In genomic region chr12:337039-337438, GRCh38 we compare ENCODE assay signal across 18 cellular contexts. TPM values are rescaled to one million over a fixed set of nuclear protein-coding genes. Genes with fewer than 3 reads are reported as not detected.
DNase-seq lines count a peak whose midpoint lies in the region; ATAC-seq and TF ChIP-seq lines count a peak whose summit lies in the region.
"Had no signal": no experiment of that assay in that cellular context is flagged by ENCODE, and none has a peak within 500 bp of the region (broad histone marks: within the 10 kb centered on the region; RNA-seq: fewer than 3 reads in every experiment).

No MANE protein-coding gene starts in this region.

- no peaks in the 10 kb centered on the region for H3K27me3 Mint-ChIP-seq in activated CD4-positive, alpha-beta T cell treated with anti-CD3 and anti-CD28 coated beads, Interleukin-2, amount 10 ng/mL, durations not matched to agents 24 days and 14 days
- no peaks in the 10 kb centered on the region for H3K27me3 Mint-ChIP-seq in CD4-positive, alpha-beta T cell
- no peaks in the 10 kb centered on the region for H3K27me3 Mint-ChIP-seq in effector memory CD8-positive, alpha-beta T cell

- peaks cover 4% of the 10 kb centered on the region; the same call in 1 of the 2 replicates for H3K9me2 ChIP-seq in GM23248 (ENCODE audit: insufficient read depth)

- no peak overlapping the region for H3K4me2 ChIP-seq in GM23248 (ENCODE audit: unreplicated experiment)

- no peak overlapping the region for H3K27ac ChIP-seq in CD4-positive, alpha-beta T cell (ENCODE audit: low read depth, low read length)
- H3K27ac ChIP-seq in prostate gland (peak overlapping the region; percentile 24 to 45), GM23248 (no peak overlapping the region)

- H3K4me3 ChIP-seq in prostate gland (no peak overlapping the region), GM23248 (no peak overlapping the region)

- no peaks in the 10 kb centered on the region for H3K27me3 ChIP-seq in CD4-positive, alpha-beta T cell (ENCODE audit: control insufficient read depth, insufficient read depth, low read length)
- H3K27me3 ChIP-seq in prostate gland (replicated peaks; ENCODE audit: insufficient read depth) (no peaks in the 10 kb centered on the region), GM23248 (replicated peaks; ENCODE audit: insufficient read depth) (no peaks in the 10 kb centered on the region)

- TF ChIP-seq CTCF in CD4-positive, alpha-beta T cell (IDR thresholded peaks at IDR 0.05), result no peak
- TF ChIP-seq CTCF in prostate gland (IDR thresholded peaks at IDR 0.05), result no peak

- no peak for ATAC-seq in CD4-positive, alpha-beta T cell (ENCODE audit: poor library complexity)
- no peak for ATAC-seq in effector memory CD8-positive, alpha-beta T cell (replicated peaks)

- H3K9me3 ChIP-seq in CD4-positive, alpha-beta T cell (ENCODE audit: control insufficient read depth, low read length), result no peaks in the 10 kb centered on the region
- H3K9me3 ChIP-seq in prostate gland (no peaks in the 10 kb centered on the region), GM23248 (ENCODE audit: low read depth) (no peaks in the 10 kb centered on the region)

- H3K4me1 Mint-ChIP-seq in activated CD4-positive, alpha-beta T cell treated with anti-CD3 and anti-CD28 coated beads, Interleukin-2, amount 10 ng/mL, durations not matched to agents 24 days and 14 days, result peaks cover 3% of the 10 kb centered on the region
- peaks cover 34% of the 10 kb centered on the region for H3K4me1 Mint-ChIP-seq in CD4-positive, alpha-beta T cell (ENCODE audit: low read depth)
- peaks cover 10 to 41% of the 10 kb centered on the region in 2 donors for H3K4me1 Mint-ChIP-seq in effector memory CD8-positive, alpha-beta T cell (ENCODE audit: low read depth in 2 of 2)

- H3K27ac Mint-ChIP-seq in activated CD4-positive, alpha-beta T cell treated with anti-CD3 and anti-CD28 coated beads, Interleukin-2, amount 10 ng/mL, durations not matched to agents 24 days and 14 days, result peak overlapping the region; percentile 40
- H3K27ac Mint-ChIP-seq in CD4-positive, alpha-beta T cell, result peak overlapping the region; percentile 28
- H3K27ac Mint-ChIP-seq in effector memory CD8-positive, alpha-beta T cell, result peak overlapping the region; percentile 8 to 29

- in situ Hi-C loops in GM23248 (cut with MboI), result no loop called here

- H3K4me3 Mint-ChIP-seq in activated CD4-positive, alpha-beta T cell treated with anti-CD3 and anti-CD28 coated beads, Interleukin-2, amount 10 ng/mL, durations not matched to agents 24 days and 14 days, result no peak overlapping the region
- no peak overlapping the region for H3K4me3 Mint-ChIP-seq in CD4-positive, alpha-beta T cell
- no peak overlapping the region for H3K4me3 Mint-ChIP-seq in effector memory CD8-positive, alpha-beta T cell

- POLR2A ChIA-PET in CD4-positive, alpha-beta T cell (lab: Charles Lee), result no interaction called here

- H4K20me1 ChIP-seq in GM23248 (ENCODE audit: insufficient read depth), result no peaks in the 10 kb centered on the region; the same call in 1 of the 2 replicates

- 66% methylated on average over 6 of the region's 6 CpGs for WGBS in prostate gland
- WGBS in GM23248 (ENCODE audit: low coverage in 1 of 2, low lambda C conversion rate in 2 of 2, missing lambda C conversion rate in 2 of 2), 2 experiments, result 89 to 95% methylated on average over 6 of the region's 6 CpGs

- no peak overlapping the region for H3K9ac ChIP-seq in GM23248

- H3K36me3 Mint-ChIP-seq in activated CD4-positive, alpha-beta T cell treated with anti-CD3 and anti-CD28 coated beads, Interleukin-2, amount 10 ng/mL, durations not matched to agents 24 days and 14 days (ENCODE audit: low read depth), result peaks cover 64% of the 10 kb centered on the region
- peaks cover 90% of the 10 kb centered on the region for H3K36me3 Mint-ChIP-seq in CD4-positive, alpha-beta T cell (ENCODE audit: low read depth)
- H3K36me3 Mint-ChIP-seq in effector memory CD8-positive, alpha-beta T cell (ENCODE audit: insufficient read depth), result peaks cover 74% of the 10 kb centered on the region

- TF ChIP-seq POLR2A in prostate gland (IDR thresholded peaks at IDR 0.05), result no peak

- H2AFZ ChIP-seq in GM23248, result no peak overlapping the region

- intact Hi-C loops in activated CD4-positive, alpha-beta T cell treated with anti-CD3 and anti-CD28 coated beads, Interleukin-2, amount 10 ng/mL, durations not matched to agents 24 days and 14 days (cut with micrococcal nuclease), result no loop called here
- intact Hi-C loops in CD4-positive, alpha-beta T cell (cut with DNase I, micrococcal nuclease), result no loop called here
- intact Hi-C loops in prostate gland (cut with DNase I), result no loop called here

- H3K36me3 ChIP-seq in prostate gland (peaks cover 0 to 12% of the 10 kb centered on the region in 2 donors), GM23248 (ENCODE audit: low read depth) (peaks cover 37% of the 10 kb centered on the region)

- peaks cover 65% of the 10 kb centered on the region for H3K79me2 ChIP-seq in GM23248 (ENCODE audit: insufficient read depth)

- no peaks in the 10 kb centered on the region for H3F3A ChIP-seq in GM23248 (ENCODE audit: insufficient read depth)

- H3K9me3 Mint-ChIP-seq in activated CD4-positive, alpha-beta T cell treated with anti-CD3 and anti-CD28 coated beads, Interleukin-2, amount 10 ng/mL, durations not matched to agents 24 days and 14 days, result no peaks in the 10 kb centered on the region
- no peaks in the 10 kb centered on the region for H3K9me3 Mint-ChIP-seq in CD4-positive, alpha-beta T cell
- no peaks in the 10 kb centered on the region for H3K9me3 Mint-ChIP-seq in effector memory CD8-positive, alpha-beta T cell

- DNase-seq in activated CD4-positive, alpha-beta T cell treated with anti-CD3 and anti-CD28 coated beads, Interleukin-2, amount 10 ng/mL, durations not matched to agents 24 days and 14 days, result no peak
- no peak for DNase-seq in activated CD4-positive, alpha-beta T cell treated with anti-CD3 and anti-CD28 coated beads, Interleukin-2, amount 50 U/mL, for 48 hours
- no peak for DNase-seq in CD4-positive, alpha-beta T cell
- DNase-seq in effector memory CD8-positive, alpha-beta T cell, result no peak
- DNase-seq in prostate gland (ENCODE audit: low spot score), result peak; percentile 64
- no peak for DNase-seq in putamen (ENCODE audit: low spot score)
- no peak for DNase-seq in GM23248
- no peak for DNase-seq in cerebellum (ENCODE audit: low spot score)
- DNase-seq: 8988T, DMS153, H7, MM.1S, NCI-H1092 treated with DMSO at 0.1 percent for 48 hours, NCI-H2081 treated with DMSO at 0.1 percent for 48 hours, NCI-H510A, NCI-H774, RPMI8226, SIG-M5 had no signal

- H3K4me1 ChIP-seq in prostate gland (replicated peaks), result peaks cover 6% of the 10 kb centered on the region
- peaks cover 7% of the 10 kb centered on the region; the same call in 1 of the 2 replicates for H3K4me1 ChIP-seq in GM23248 (ENCODE audit: insufficient read depth)

- CTCF ChIA-PET in CD4-positive, alpha-beta T cell (lab: Charles Lee), result interaction anchor here (1.2 kb wide), 1 partner anchor 18 kb away, joined by 3 read pairs; no protein-coding TSS in a partner anchor

RNA-seq across cellular contexts. Expression of gene KDM5A, which starts 52.1 kb away (rescaled TPM):
- total RNA-seq in activated CD4-positive, alpha-beta T cell treated with anti-CD3 and anti-CD28 coated beads, Interleukin-2, amount 10 ng/mL, durations not matched to agents 24 days and 14 days, result 79.0 and 82.7 TPM in 2 replicates
- total RNA-seq in CD4-positive, alpha-beta T cell, result 100 to 1,000 TPM; 149 to 151 TPM
- total RNA-seq in prostate gland (10 to 100 TPM; 38.5 to 51.0 TPM), cerebellum (71.9 TPM)
- 25.1 and 60.2 TPM in 2 replicates for total RNA-seq in GM23248 (2014; rRNA removed; shearing (Covaris generic))
- polyA plus RNA-seq in GM23248 (2016; fragmentation: Nextera tagmentation; extraction: Ambion mirVana), result 28.7 and 31.4 TPM in 2 replicates

Comparison
In these comparisons a context has a peak if more than half of its experiments do, and no peak if none do; other contexts are left out.
1. H3K27ac ChIP-seq: peak in prostate gland (2 of 2); none in CD4-positive, alpha-beta T cell (single experiment) and GM23248 (single experiment).
2. Peak in every context shown above with its lines, with median percentiles within 50 percentile points of each other: H3K27ac Mint-ChIP-seq.